9 cellular contexts compared by ENCODE assay signal in genomic region chr20:10863337-10864060, GRCh38.
A peak's percentile ranks its signal among the peaks of the same experiment; 100 is the strongest.
DNase-seq lines count a peak whose midpoint lies in the region; ATAC-seq and TF ChIP-seq lines count a peak whose summit lies in the region.
"Had no signal": no experiment of that assay in that cellular context is flagged by ENCODE, and none has a peak within 500 bp of the region (broad histone marks: within the 10 kb centered on the region; RNA-seq: fewer than 3 reads in every experiment).

No MANE protein-coding gene starts in this region.

- TF ChIP-seq CTCF in A673 (conservative IDR thresholded peaks at IDR 0.05; ENCODE audit: low read depth, low read length) = no peak

- no TSS peak for BruUV-seq in A673 (replicated peaks; lab: Mats Ljungman, UMichigan)

- intact Hi-C loops in A673 (cut with micrococcal nuclease; ENCODE audit: unreplicated experiment) = no loop called here

- H3K56ac ChIP-seq in mesendoderm (ENCODE audit: low read length) = no peak overlapping the region

- H3K9me3 ChIP-seq in A673 (ENCODE audit: low read depth, low read length, poor library complexity, severe bottlenecking) = no peaks in the 10 kb centered on the region
- H3K9me3 ChIP-seq: BE2C had no signal

- no peak overlapping the region for H4K5ac ChIP-seq in mesendoderm (ENCODE audit: low read length)

- no peak overlapping the region for H2AK5ac ChIP-seq in mesendoderm (ENCODE audit: low read length)

- H2BK15ac ChIP-seq in mesendoderm (replicated peaks; ENCODE audit: low read depth) = no peak overlapping the region

- no peak overlapping the region for H3K18ac ChIP-seq in mesendoderm (ENCODE audit: low read length)

- no peak overlapping the region for H4K8ac ChIP-seq in mesendoderm (ENCODE audit: low read depth, low read length)

- H3K4me3 ChIP-seq in A673 (ENCODE audit: low read depth, low read length, poor library complexity, severe bottlenecking) (no peak overlapping the region), mesendoderm (ENCODE audit: low read length) (no peak overlapping the region)

- H3K79me1 ChIP-seq in mesendoderm (ENCODE audit: low read length) = no peaks in the 10 kb centered on the region

- H3K27ac ChIP-seq in A673 (ENCODE audit: low read depth, low read length, poor library complexity, severe bottlenecking) (no peak overlapping the region), mesendoderm (ENCODE audit: low read depth, low read length) (no peak overlapping the region)

- H3K4me1 ChIP-seq in A673 (ENCODE audit: insufficient read depth, low read length, poor library complexity, severe bottlenecking) = peaks cover 3% of the 10 kb centered on the region
- H3K4me1 ChIP-seq in mesendoderm (ENCODE audit: control insufficient read depth, low read depth, low read length) = no peaks in the 10 kb centered on the region
- H3K4me1 ChIP-seq: BE2C had no signal

- H3K4ac ChIP-seq in mesendoderm (ENCODE audit: low read depth, low read length) = no peak overlapping the region

- H3K9ac ChIP-seq in mesendoderm (ENCODE audit: low read length) = no peak overlapping the region

- no peak overlapping the region for H3K4me2 ChIP-seq in mesendoderm (ENCODE audit: low read length)

- no peaks in the 10 kb centered on the region for H3K79me2 ChIP-seq in mesendoderm (ENCODE audit: control insufficient read depth, insufficient read depth, low read length)

- POLR2A ChIA-PET in A673 (lab: Charles Lee; ENCODE audit: low non-redundant PET) = no interaction called here

- H3K27me3 ChIP-seq in A673 (replicated peaks; ENCODE audit: insufficient read depth, low read depth, low read length, poor library complexity) (no peaks in the 10 kb centered on the region), mesendoderm (ENCODE audit: insufficient read depth, low read length, poor library complexity) (no peaks in the 10 kb centered on the region)
- H3K27me3 ChIP-seq: BE2C had no signal

- no CpG with 5 or more reads among the region's 6 CpGs for WGBS in mesendoderm (ENCODE audit: extremely low coverage, insufficient coverage, low lambda C conversion rate)

- H2BK120ac ChIP-seq in mesendoderm (ENCODE audit: low read depth, low read length) = no peak overlapping the region

- DNase-seq in A673 (ENCODE audit: low spot score) (peak; percentile 44), M059J (ENCODE audit: low read depth) (peak; percentile 90), epidermal melanocyte (ENCODE audit: insufficient read length, low spot score) (peak; percentile 48), mesendoderm (peak; percentile 29), SW480 (ENCODE audit: low spot score) (no peak), germinal center (ENCODE audit: low spot score) (no peak)
- no peak for DNase-seq in stimulated activated CD4-positive, alpha-beta T cell treated with anti-CD3 and anti-CD28 coated beads, Interleukin-4, amount 100 ng/mL, for 24 hours
- DNase-seq: BE2C had no signal

- CTCF ChIA-PET in A673 (lab: Charles Lee) = no interaction called here

- H3K36me3 ChIP-seq in A673 (ENCODE audit: insufficient read depth, low read length, poor library complexity, severe bottlenecking) (no peaks in the 10 kb centered on the region), mesendoderm (ENCODE audit: control insufficient read depth, insufficient read depth, low read length) (no peaks in the 10 kb centered on the region)
- H3K36me3 ChIP-seq: BE2C had no signal

- no peak for ATAC-seq in HG03432 (IDR thresholded peaks at IDR 0.05; ENCODE audit: unreplicated experiment)

- H2BK5ac ChIP-seq in mesendoderm (ENCODE audit: low read length) = no peak overlapping the region

- H3K23ac ChIP-seq in mesendoderm (ENCODE audit: low read length) = no peak overlapping the region

Comparison
In these comparisons a context has a peak if more than half of its experiments do, and no peak if none do; other contexts are left out.
1. DNase-seq: peak in A673 (single experiment), M059J (single experiment), epidermal melanocyte (single experiment) and mesendoderm (single experiment); none in SW480 (single experiment), germinal center (single experiment) and stimulated activated CD4-positive, alpha-beta T cell treated with anti-CD3 and anti-CD28 coated beads, Interleukin-4, amount 100 ng/mL, for 24 hours (single experiment).